ENCODE assay signal across 8 cellular contexts in genomic region chr9:22447607-22448305, GRCh38. TPM values are rescaled to one million over a fixed set of nuclear protein-coding genes. Genes with fewer than 3 reads are reported as not detected.
DNase-seq lines count a peak whose midpoint lies in the region; ATAC-seq and TF ChIP-seq lines count a peak whose summit lies in the region.

No MANE protein-coding gene starts in this region.

- peaks cover 27% of the 10 kb centered on the region for H3F3A ChIP-seq in neural progenitor cell (ENCODE audit: low read depth)

- peak overlapping the region; percentile 90 for H3K4me3 Mint-ChIP-seq in neural progenitor cell

- H4K20me1 ChIP-seq in neural progenitor cell (ENCODE audit: low read depth) = no peaks in the 10 kb centered on the region

- TF ChIP-seq CTCF in BJ (IDR thresholded peaks at IDR 0.05; ENCODE audit: insufficient read depth, low read depth, low read length) = no peak
- no peak for TF ChIP-seq CTCF in fibroblast of mammary gland (conservative IDR thresholded peaks at IDR 0.05; ENCODE audit: control insufficient read depth, insufficient read depth, low read depth, low read length)
- peak; percentile 3 for TF ChIP-seq CTCF in neural progenitor cell (IDR thresholded peaks at IDR 0.05)

- peak overlapping the region; percentile 60 for H2AFZ ChIP-seq in neural progenitor cell (replicated peaks)

- H3K27ac Mint-ChIP-seq in neural progenitor cell = peak overlapping the region; percentile 92

- peaks cover 7% of the 10 kb centered on the region for H3K9me3 Mint-ChIP-seq in neural progenitor cell

- POLR2A ChIA-PET in BJ (lab: Charles Lee) = no interaction called here

- peaks cover 29% of the 10 kb centered on the region for H3K4me1 ChIP-seq in neural progenitor cell

- peaks cover 14% of the 10 kb centered on the region for H3K36me3 Mint-ChIP-seq in neural progenitor cell

- H3K9ac ChIP-seq in neural progenitor cell = no peak overlapping the region

- no peaks in the 10 kb centered on the region for H3K9me3 ChIP-seq in neural progenitor cell (ENCODE audit: low read depth)

- H3K4me1 Mint-ChIP-seq in neural progenitor cell = peaks cover 10% of the 10 kb centered on the region

- H3K79me2 ChIP-seq in neural progenitor cell (ENCODE audit: low read depth) = peaks cover 30% of the 10 kb centered on the region

- CTCF ChIA-PET in BJ (lab: Yijun Ruan, JAX) = interaction anchor here (0.8 to 1.4 kb wide), 3 partner anchors 141 to 635 kb away, joined by 3 to 6 read pairs (median 3); no protein-coding TSS in a partner anchor

- H3K27ac ChIP-seq in neural progenitor cell = no peak overlapping the region

- peaks cover 2% of the 10 kb centered on the region for H3K27me3 Mint-ChIP-seq in neural progenitor cell (ENCODE audit: insufficient read depth, low read depth)

- no peaks in the 10 kb centered on the region for H3K36me3 ChIP-seq in BJ (ENCODE audit: control insufficient read depth, insufficient read depth, low read length)
- peaks cover under 1% of the 10 kb centered on the region for H3K36me3 ChIP-seq in neural progenitor cell

- H3K4me3 ChIP-seq in BJ (ENCODE audit: low read depth, low read length) (peak overlapping the region; percentile 46), fibroblast of mammary gland (ENCODE audit: control insufficient read depth, low read depth, low read length) (peak overlapping the region; percentile 51), neural progenitor cell (peak overlapping the region; percentile 67)

- ATAC-seq in HG03095 (IDR thresholded peaks at IDR 0.05; ENCODE audit: unreplicated experiment) = no peak

- H3K27me3 ChIP-seq in BJ (ENCODE audit: control insufficient read depth, insufficient read depth, low read length) (peaks cover 6% of the 10 kb centered on the region), neural progenitor cell (peaks cover 36% of the 10 kb centered on the region)

- peak overlapping the region; percentile 83 for H3K4me2 ChIP-seq in neural progenitor cell

- no peak for DNase-seq in BJ (ENCODE audit: low read depth)
- DNase-seq in NCI-H69 (lab: John Stamatoyannopoulos, UW) = peak; percentile 80
- no peak for DNase-seq in fibroblast of mammary gland (ENCODE audit: low read depth)
- DNase-seq in neural progenitor cell (ENCODE audit: low spot score) = peak; percentile 3
- DNase-seq in NCI-H2196 treated with DMSO at 0.1 percent for 48 hours (lab: John Stamatoyannopoulos, UW; ENCODE audit: unreplicated experiment) = no peak
- no peak for DNase-seq in stimulated activated CD4-positive, alpha-beta T cell treated with anti-CD3 and anti-CD28 coated beads, Interleukin-1b, Interleukin-23, amount 100 ng/mL, for 48 hours
- no peak for DNase-seq in amniotic stem cell (lab: John Stamatoyannopoulos, UW)

RNA-seq across cellular contexts. Expression of gene DMRTA1, which starts 1.1 kb away (rescaled TPM):
- polyA plus RNA-seq in BJ (2011; rRNA removed) = 0.01 TPM in 1 of 2 replicates, not detected in the other
- not detected in 2 replicates for polyA minus RNA-seq in BJ (2011; rRNA and poly(A)+ RNA removed)
- total RNA-seq in neural progenitor cell (ENCODE audit: low replicate concordance) = 14.0 and 21.3 TPM in 2 replicates

Comparison
In these comparisons a context has a peak if more than half of its experiments do, and no peak if none do; other contexts are left out.
1. DNase-seq: peak in NCI-H69 (single experiment) and neural progenitor cell (single experiment); none in BJ (single experiment), fibroblast of mammary gland (single experiment), NCI-H2196 treated with DMSO at 0.1 percent for 48 hours (single experiment), stimulated activated CD4-positive, alpha-beta T cell treated with anti-CD3 and anti-CD28 coated beads, Interleukin-1b, Interleukin-23, amount 100 ng/mL, for 48 hours (single experiment) and amniotic stem cell (single experiment).
2. Peak in every context shown above with its lines, with median percentiles within 50 percentile points of each other: H3K4me3 ChIP-seq.